Comparison of ENCODE assay signal across 8 cellular contexts in the genomic region with DNA sequence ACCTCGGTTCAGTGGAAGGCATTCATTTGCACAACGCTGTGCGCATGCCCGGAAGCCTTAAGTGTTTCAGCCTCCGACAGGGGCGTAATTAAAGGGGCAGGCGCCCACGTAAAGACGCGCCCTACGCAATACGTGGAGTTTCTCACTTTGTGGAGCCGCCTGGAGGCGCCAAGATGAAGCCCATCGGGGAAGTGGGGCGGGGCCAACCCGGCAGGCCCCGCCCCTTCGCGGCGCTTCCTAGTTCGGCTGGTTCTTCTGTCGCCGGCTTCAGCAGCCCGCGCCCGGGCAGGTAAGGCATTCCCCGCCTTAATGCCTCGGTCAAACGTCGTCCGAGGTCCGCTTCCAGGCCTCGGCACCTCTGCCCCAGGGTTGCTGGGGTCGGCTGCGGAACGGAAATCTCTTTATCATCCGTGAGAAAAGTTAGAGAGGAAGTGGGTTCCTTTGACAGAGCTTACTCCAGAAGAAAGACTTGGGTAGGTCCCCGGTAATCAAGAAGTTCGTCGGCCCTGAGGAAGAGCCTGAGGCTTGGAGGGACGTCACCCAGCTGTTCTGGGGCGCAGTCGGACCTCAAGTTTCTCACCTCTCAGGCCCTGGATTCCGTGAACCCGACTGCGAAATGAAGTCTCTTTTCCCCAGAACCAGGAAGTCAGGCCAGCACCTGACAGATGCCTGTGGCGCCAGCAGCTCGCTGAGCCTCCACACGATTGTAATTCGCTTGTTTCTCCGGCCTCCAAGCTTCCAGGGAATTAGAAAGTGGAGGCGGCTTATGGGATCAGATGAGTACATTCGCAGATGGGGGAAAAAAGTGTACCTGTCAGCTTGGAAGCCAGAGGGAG. TPM values are rescaled to one million over a fixed set of nuclear protein-coding genes. Genes with fewer than 3 reads are reported as not detected.
DNase-seq lines count a peak whose midpoint lies in the region; ATAC-seq and TF ChIP-seq lines count a peak whose summit lies in the region.

A gene (plus strand): TSS at position 224 of the 836 bp plus-strand sequence. CDS start 9,161 bp downstream, outside the sequence.
A gene with protein sequence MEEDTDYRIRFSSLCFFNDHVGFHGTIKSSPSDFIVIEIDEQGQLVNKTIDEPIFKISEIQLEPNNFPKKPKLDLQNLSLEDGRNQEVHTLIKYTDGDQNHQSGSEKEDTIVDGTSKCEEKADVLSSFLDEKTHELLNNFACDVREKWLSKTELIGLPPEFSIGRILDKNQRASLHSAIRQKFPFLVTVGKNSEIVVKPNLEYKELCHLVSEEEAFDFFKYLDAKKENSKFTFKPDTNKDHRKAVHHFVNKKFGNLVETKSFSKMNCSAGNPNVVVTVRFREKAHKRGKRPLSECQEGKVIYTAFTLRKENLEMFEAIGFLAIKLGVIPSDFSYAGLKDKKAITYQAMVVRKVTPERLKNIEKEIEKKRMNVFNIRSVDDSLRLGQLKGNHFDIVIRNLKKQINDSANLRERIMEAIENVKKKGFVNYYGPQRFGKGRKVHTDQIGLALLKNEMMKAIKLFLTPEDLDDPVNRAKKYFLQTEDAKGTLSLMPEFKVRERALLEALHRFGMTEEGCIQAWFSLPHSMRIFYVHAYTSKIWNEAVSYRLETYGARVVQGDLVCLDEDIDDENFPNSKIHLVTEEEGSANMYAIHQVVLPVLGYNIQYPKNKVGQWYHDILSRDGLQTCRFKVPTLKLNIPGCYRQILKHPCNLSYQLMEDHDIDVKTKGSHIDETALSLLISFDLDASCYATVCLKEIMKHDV (minus strand): TSS at position 63 of the 836 bp plus-strand sequence. CDS start 3,545 bp downstream, outside the sequence.

- H3K4me1 Mint-ChIP-seq in T-cell = peaks cover 83 to 86% (median 84%) of the 10 kb centered on the region in 3 donors
- H3K4me1 Mint-ChIP-seq in type B pancreatic cell (ENCODE audit: unreplicated experiment) = no peaks in the 10 kb centered on the region

- H3K36me3 Mint-ChIP-seq in T-cell (peaks cover 21% of the 10 kb centered on the region), type B pancreatic cell (peaks cover 3% of the 10 kb centered on the region)

- H3K27me3 Mint-ChIP-seq in T-cell = no peaks in the 10 kb centered on the region
- H3K27me3 Mint-ChIP-seq in type B pancreatic cell = no peaks in the 10 kb centered on the region

- H3K27ac Mint-ChIP-seq in T-cell (peak within 1 kb of the TSS; percentile 99), type B pancreatic cell (peak within 1 kb of the TSS; percentile 94)

- WGBS in adipose tissue, 3 donors = 0% methylated on average over 54 of the region's 54 CpGs

- ATAC-seq in HG02798 (IDR thresholded peaks at IDR 0.05; ENCODE audit: poor library complexity, unreplicated experiment) (peak; percentile 97), T-cell (replicated peaks in 1 of 4) (peak; percentile 94 to 99 (median 96))

- POLR2A ChIA-PET in T-cell (lab: Charles Lee) = interaction anchor here (0.6 to 2.1 kb wide), 6 partner anchors 18 to 78 kb away, joined by 3 to 17 read pairs (median 6); a partner anchor contains a TSS

- peak; percentile 44 for TF ChIP-seq CTCF in GM12875 (IDR thresholded peaks at IDR 0.05; ENCODE audit: borderline replicate concordance, insufficient read depth, low read depth, low read length)
- peak; percentile 43 for TF ChIP-seq CTCF in type B pancreatic cell (conservative IDR thresholded peaks at IDR 0.05)

- H3K27ac ChIP-seq in adipose tissue (ENCODE audit: low read depth, low read length) = peak within 1 kb of the TSS; percentile 62

- CTCF ChIA-PET in T-cell (lab: Charles Lee) = interaction anchor here in 1 of 2 donors (0.7 to 1.6 kb wide), 7 partner anchors 12 to 124 kb away, joined by 3 to 6 read pairs (median 3); a partner anchor contains a TSS

- peak within 1 kb of the TSS; percentile 85 for H3K4me3 ChIP-seq in GM12875 (ENCODE audit: low read depth, low read length)

- DNase-seq in NCI-H1417 treated with DMSO at 0.1 percent for 48 hours (lab: John Stamatoyannopoulos, UW) (peak; percentile 67), T-cell (peak; percentile 87 to 96 (median 94)), cardiac septum (ENCODE audit: low spot score) (peak; percentile 98), pons (ENCODE audit: low spot score) (peak; percentile 99), type B pancreatic cell (ENCODE audit: extremely low spot score, unreplicated experiment) (peak; percentile 85)

- intact Hi-C loops in cardiac septum (cut with DNase I) = loop anchor here (2.0 kb wide), 1 partner anchor 48 kb away; a partner anchor contains a TSS

- H3K4me3 Mint-ChIP-seq in T-cell = peak within 1 kb of the TSS; percentile 97 to 98 (median 98)
- peak within 1 kb of the TSS; percentile 91 for H3K4me3 Mint-ChIP-seq in type B pancreatic cell

- no peaks in the 10 kb centered on the region for H3K9me3 Mint-ChIP-seq in T-cell
- no peaks in the 10 kb centered on the region for H3K9me3 Mint-ChIP-seq in type B pancreatic cell

RNA-seq across cellular contexts. Expression of the first gene that starts in this region (rescaled TPM):
- 10 to 100 TPM; 48.7 to 55.8 (median 49.8) TPM for total RNA-seq in T-cell
- 10 to 100 TPM in 2 of 3 donors, 1 to 10 TPM in 1; 10.0 to 12.4 (median 10.7) TPM for polyA plus RNA-seq in adipose tissue
- total RNA-seq in cardiac septum = 7.8 TPM
- total RNA-seq in type B pancreatic cell (ENCODE audit: low replicate concordance) = 6.3 and 14.3 TPM in 2 replicates

RNA-seq across cellular contexts. Expression of the second gene that starts in this region (rescaled TPM):
- total RNA-seq in T-cell (10 to 100 TPM; 17.5 to 24.9 (median 19.2) TPM), cardiac septum (5.9 TPM), type B pancreatic cell (ENCODE audit: low replicate concordance) (7.4 and 11.6 TPM in 2 replicates)
- 1 to 10 TPM; 1.3 to 3.7 (median 1.3) TPM for polyA plus RNA-seq in adipose tissue

Comparison
In these comparisons a context has a peak if more than half of its experiments do, and no peak if none do; other contexts are left out.
1. Peak in every context shown above with its lines: DNase-seq, ATAC-seq, H3K4me3 ChIP-seq and H3K27ac ChIP-seq.